In genomic region chr12:78281092-78281491, GRCh38 we compare ENCODE assay signal across 7 cellular contexts.
DNase-seq lines count a peak whose midpoint lies in the region; ATAC-seq, FAIRE-seq and TF ChIP-seq lines count a peak whose summit lies in the region.
"Not testable (repeated sequence)": the region's sequence is repeated elsewhere in the genome, so short reads cannot be mapped to it uniquely, and the experiment has no call there.

No MANE protein-coding gene starts in this region.

- DNase-seq in D721Med (ENCODE audit: insufficient read length, low spot score); H54 (ENCODE audit: insufficient read length, low spot score); astrocyte (ENCODE audit: low read depth): not testable (repeated sequence)
- peak; percentile 7 for DNase-seq in fibroblast of villous mesenchyme (ENCODE audit: low read depth)

- not testable (repeated sequence) for TF ChIP-seq POLR2A in H54 (IDR thresholded peaks at IDR 0.05; ENCODE audit: low read depth, low read length)

- H3K9me3 Mint-ChIP-seq in astrocyte (ENCODE audit: unreplicated experiment): not testable (repeated sequence)

- H3K36me3 ChIP-seq in astrocyte (ENCODE audit: insufficient read depth, low read length): not testable (repeated sequence)

- H2AFZ ChIP-seq in astrocyte (ENCODE audit: low read depth, low read length): not testable (repeated sequence)

- not testable (repeated sequence) for H3K4me3 ChIP-seq in astrocyte (ENCODE audit: insufficient read depth, low read depth, low read length); fibroblast of villous mesenchyme (ENCODE audit: low read depth, low read length)

- H3K9me3 ChIP-seq in astrocyte (ENCODE audit: insufficient read depth, low read depth, low read length): not testable (repeated sequence)

- not testable (repeated sequence) for H3K4me3 Mint-ChIP-seq in astrocyte (ENCODE audit: unreplicated experiment)

- not testable (repeated sequence) for H3K27me3 Mint-ChIP-seq in astrocyte (ENCODE audit: low read depth, unreplicated experiment)

- not testable (repeated sequence) for H3K27ac ChIP-seq in astrocyte (ENCODE audit: low read depth, low read length)

- not testable (repeated sequence) for H4K20me1 ChIP-seq in astrocyte (ENCODE audit: insufficient read depth, low read length)

- peak; percentile 55 for ATAC-seq in GM18502 (IDR thresholded peaks at IDR 0.05; ENCODE audit: poor library complexity, unreplicated experiment)
- peak; percentile 44 for ATAC-seq in GM18867 (IDR thresholded peaks at IDR 0.05; ENCODE audit: unreplicated experiment)
- peak; percentile 64 for ATAC-seq in HG03060 (IDR thresholded peaks at IDR 0.05; ENCODE audit: low read depth, unreplicated experiment)

- FAIRE-seq in D721Med (lab: Jason Lieb, UNC) (peak; percentile 58), H54 (lab: Jason Lieb, UNC) (peak; percentile 79), astrocyte (lab: Jason Lieb, UNC) (peak; percentile 23)

- TF ChIP-seq CTCF in D721Med (IDR thresholded peaks at IDR 0.05; ENCODE audit: insufficient read depth, missing control alignments); astrocyte (IDR thresholded peaks at IDR 0.05; ENCODE audit: insufficient read depth, low read depth, low read length); fibroblast of villous mesenchyme (IDR thresholded peaks at IDR 0.05; ENCODE audit: insufficient read depth, low read depth, low read length): not testable (repeated sequence)

- not testable (repeated sequence) for H3K9ac ChIP-seq in astrocyte (ENCODE audit: low read length)

- H3K27ac Mint-ChIP-seq in astrocyte (ENCODE audit: unreplicated experiment): not testable (repeated sequence)

- not testable (repeated sequence) for H3K36me3 Mint-ChIP-seq in astrocyte (ENCODE audit: low read depth, unreplicated experiment)

- not testable (repeated sequence) for H3K4me1 Mint-ChIP-seq in astrocyte (ENCODE audit: low read depth, unreplicated experiment)

- H3K4me1 ChIP-seq in astrocyte (ENCODE audit: insufficient read depth, low read length): not testable (repeated sequence)

- H3K4me2 ChIP-seq in astrocyte (ENCODE audit: low read length): not testable (repeated sequence)

- not testable (repeated sequence) for H3K27me3 ChIP-seq in astrocyte (ENCODE audit: insufficient read depth, low read length)

- H3K79me2 ChIP-seq in astrocyte (ENCODE audit: insufficient read depth, low read length): not testable (repeated sequence)
